22 cellular contexts compared by ENCODE assay signal in the genomic region with DNA sequence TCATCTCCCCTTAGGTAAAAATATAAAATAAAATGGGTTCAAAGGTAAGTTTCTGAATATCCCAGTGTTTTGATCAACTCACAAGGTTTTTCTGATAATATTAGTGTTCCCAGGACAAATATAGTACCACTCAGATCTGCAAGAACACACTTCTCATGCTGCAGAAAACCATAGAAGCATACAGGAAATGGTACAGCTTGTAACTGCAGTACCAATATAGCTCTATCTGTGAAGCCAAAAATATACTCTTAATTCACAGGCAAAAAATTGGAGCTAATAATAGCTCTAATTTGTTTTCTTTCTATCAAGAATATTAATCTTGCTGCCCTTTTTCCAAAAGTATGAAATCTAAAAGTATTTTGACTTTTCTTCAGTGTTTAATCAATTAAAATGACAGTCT.
"Had no signal": no experiment of that assay in that cellular context is flagged by ENCODE, and none has a peak within 500 bp of the region (broad histone marks: within the 10 kb centered on the region; RNA-seq: fewer than 3 reads in every experiment).

No MANE protein-coding gene starts in this region.

- H3K9me3 Mint-ChIP-seq: activated CD4-positive, alpha-beta T cell treated with anti-CD3 and anti-CD28 coated beads, Interleukin-2, amount 10 ng/mL, durations not matched to agents 7 days and 5 days; activated naive CD4-positive, alpha-beta T cell treated with anti-CD3 and anti-CD28 coated beads, Interleukin-2, amount 10 ng/mL, durations not matched to agents 7 days and 5 days; dendritic cell treated with granulocyte-macrophage colony-stimulating factor and Interleukin-4, amounts not matched to agents 40 ng/mL and 50 ng/mL, for 4 days; natural killer cell treated with Interleukin-12 subunit alpha and Interleukin-12 subunit beta and Interleukin-15 and Interleukin-18, amount 100 ng/mL, for 72 hours; stimulated activated naive CD8-positive, alpha-beta T cell treated with anti-CD3 and anti-CD28 coated beads, Interleukin-15, Interleukin-2, amounts not matched to agents 100 ng/mL and 50 ng/mL, for 24 hours had no signal

- H3K27ac Mint-ChIP-seq: activated CD4-positive, alpha-beta T cell treated with anti-CD3 and anti-CD28 coated beads, Interleukin-2, amount 10 ng/mL, durations not matched to agents 7 days and 5 days; activated CD8-positive, alpha-beta T cell treated with anti-CD3 and anti-CD28 coated beads, Interleukin-2, amount 10 ng/mL, durations not matched to agents 7 days and 5 days; activated naive CD4-positive, alpha-beta T cell treated with anti-CD3 and anti-CD28 coated beads, Interleukin-2, amount 10 ng/mL, durations not matched to agents 7 days and 5 days; dendritic cell treated with granulocyte-macrophage colony-stimulating factor and Interleukin-4, amounts not matched to agents 40 ng/mL and 50 ng/mL, for 4 days; stimulated activated naive CD8-positive, alpha-beta T cell treated with anti-CD3 and anti-CD28 coated beads, Interleukin-15, Interleukin-2, amounts not matched to agents 100 ng/mL and 50 ng/mL, for 24 hours had no signal

- H3K9me3 ChIP-seq: esophagus muscularis mucosa, neutrophil, pancreas, right lobe of liver had no signal

- H3K27me3 Mint-ChIP-seq: activated CD4-positive, alpha-beta T cell treated with anti-CD3 and anti-CD28 coated beads, Interleukin-2, amount 10 ng/mL, durations not matched to agents 7 days and 5 days; activated naive CD4-positive, alpha-beta T cell treated with anti-CD3 and anti-CD28 coated beads, Interleukin-2, amount 10 ng/mL, durations not matched to agents 7 days and 5 days; dendritic cell treated with granulocyte-macrophage colony-stimulating factor and Interleukin-4, amounts not matched to agents 40 ng/mL and 50 ng/mL, for 4 days; natural killer cell treated with Interleukin-12 subunit alpha and Interleukin-12 subunit beta and Interleukin-15 and Interleukin-18, amount 100 ng/mL, for 72 hours; stimulated activated naive CD8-positive, alpha-beta T cell treated with anti-CD3 and anti-CD28 coated beads, Interleukin-15, Interleukin-2, amounts not matched to agents 100 ng/mL and 50 ng/mL, for 24 hours had no signal

- H3K79me2 ChIP-seq: hepatocyte had no signal

- H3K4me3 ChIP-seq: esophagus muscularis mucosa, hepatocyte, lung, pancreas, right lobe of liver had no signal

- H3K4me1 ChIP-seq: pancreas, right lobe of liver had no signal

- H3K36me3 ChIP-seq: neutrophil had no signal

- ATAC-seq: activated CD4-positive, CD25-positive, alpha-beta regulatory T cell treated with anti-CD3 and anti-CD28 coated beads, Interleukin-2, amount 50 U/mL, for 24 hours; activated CD8-positive, alpha-beta T cell treated with anti-CD3 and anti-CD28 coated beads, Interleukin-2, amount 10 ng/mL, durations not matched to agents 7 days and 5 days; left colon; natural killer cell treated with Interleukin-12 subunit alpha and Interleukin-12 subunit beta and Interleukin-15 and Interleukin-18, amount 100 ng/mL, for 72 hours; pancreas; right lobe of liver had no signal

- H3K27me3 ChIP-seq: esophagus muscularis mucosa, hepatocyte, neutrophil, pancreas, right lobe of liver had no signal

- DNase-seq: activated CD4-positive, alpha-beta T cell treated with anti-CD3 and anti-CD28 coated beads, Interleukin-2, amount 10 ng/mL, durations not matched to agents 7 days and 5 days; activated CD8-positive, alpha-beta T cell treated with anti-CD3 and anti-CD28 coated beads, Interleukin-2, amount 10 ng/mL, durations not matched to agents 7 days and 5 days; activated effector memory CD4-positive, alpha-beta T cell treated with Interleukin-2 at 50 U/mL for 16 hours; activated naive CD4-positive, alpha-beta T cell treated with anti-CD3 and anti-CD28 coated beads, Interleukin-2, amount 10 ng/mL, durations not matched to agents 7 days and 5 days; activated T-cell treated with anti-CD3 and anti-CD28 coated beads, Interleukin-2, amount 50 U/mL, for 48 hours; aorta; effector CD8-positive, alpha-beta T cell; left colon; pancreas; right lobe of liver; small intestine; stimulated activated CD4-positive, alpha-beta T cell treated with anti-CD3 and anti-CD28 coated beads, Interleukin-15, amount 100 ng/mL, for 24 hours; stimulated activated CD4-positive, alpha-beta T cell treated with anti-CD3 and anti-CD28 coated beads, Interleukin-2, amount 100 ng/mL, for 48 hours; trophoblast cell had no signal

- H3K4me2 ChIP-seq: hepatocyte had no signal

- H3K4me3 Mint-ChIP-seq: activated CD4-positive, alpha-beta T cell treated with anti-CD3 and anti-CD28 coated beads, Interleukin-2, amount 10 ng/mL, durations not matched to agents 7 days and 5 days; activated CD8-positive, alpha-beta T cell treated with anti-CD3 and anti-CD28 coated beads, Interleukin-2, amount 10 ng/mL, durations not matched to agents 7 days and 5 days; activated naive CD4-positive, alpha-beta T cell treated with anti-CD3 and anti-CD28 coated beads, Interleukin-2, amount 10 ng/mL, durations not matched to agents 7 days and 5 days; dendritic cell treated with granulocyte-macrophage colony-stimulating factor and Interleukin-4, amounts not matched to agents 40 ng/mL and 50 ng/mL, for 4 days; natural killer cell treated with Interleukin-12 subunit alpha and Interleukin-12 subunit beta and Interleukin-15 and Interleukin-18, amount 100 ng/mL, for 72 hours; stimulated activated naive CD8-positive, alpha-beta T cell treated with anti-CD3 and anti-CD28 coated beads, Interleukin-15, Interleukin-2, amounts not matched to agents 100 ng/mL and 50 ng/mL, for 24 hours had no signal

- H3K27ac ChIP-seq: hepatocyte, neutrophil, pancreas, right lobe of liver had no signal

- H2AFZ ChIP-seq: hepatocyte had no signal
